Comparison of ENCODE assay signal across 1 cellular context in the genomic region with DNA sequence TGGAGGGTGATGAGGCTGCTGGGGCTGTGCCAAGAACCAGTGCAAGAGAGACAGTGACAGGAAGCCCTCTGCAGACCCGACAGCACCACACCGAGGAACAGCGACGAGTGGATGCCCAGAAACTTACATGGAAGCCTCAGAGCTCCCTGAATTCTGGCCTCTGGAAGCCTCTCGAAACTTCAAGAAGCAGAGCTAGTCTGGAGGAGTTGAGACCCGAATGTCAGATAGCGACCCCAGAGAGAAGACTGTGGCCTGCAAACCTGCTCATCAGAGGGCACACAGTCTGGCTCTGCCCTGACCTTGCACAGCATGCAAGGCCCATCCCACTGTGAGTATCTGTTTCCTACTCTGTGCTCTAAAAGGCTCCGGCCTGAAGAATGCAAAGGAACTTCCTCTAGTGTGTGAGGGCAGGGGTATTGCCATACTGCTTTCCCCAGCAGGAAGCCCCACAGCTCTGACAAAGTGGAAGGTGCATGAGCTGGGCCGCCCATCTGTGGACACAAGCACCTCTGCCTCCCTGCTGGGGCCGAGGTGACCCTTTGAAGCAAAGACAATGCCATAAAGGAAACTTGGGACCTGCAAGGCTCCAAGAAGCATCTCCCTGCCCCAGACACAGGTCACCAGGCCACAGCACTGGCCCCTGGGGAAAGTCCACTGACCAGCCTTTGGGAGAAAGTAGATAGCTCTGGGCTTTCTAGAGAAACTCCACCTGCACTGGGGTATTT.
TF ChIP-seq lines count a peak whose summit lies in the region.

No MANE protein-coding gene starts in this region.

TF ChIP-seq in K562, 482 proteins besides CTCF, POLR2A, EP300 and RAD21 (continues in another document):
- TF ChIP-seq SRSF3 (IDR thresholded peaks at IDR 0.05; ENCODE audit: insufficient read depth, low read length) = no peak
- TF ChIP-seq, protein P1, sequence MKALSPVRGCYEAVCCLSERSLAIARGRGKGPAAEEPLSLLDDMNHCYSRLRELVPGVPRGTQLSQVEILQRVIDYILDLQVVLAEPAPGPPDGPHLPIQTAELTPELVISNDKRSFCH (CRISPR knock-in tag; IDR thresholded peaks at IDR 0.05) = no peak
- TF ChIP-seq, protein P1 (tag; IDR thresholded peaks at IDR 0.05) = peak; percentile 46; the same call in 1 of the 2 replicates
- TF ChIP-seq GABPB2 (CRISPR knock-in tag; conservative IDR thresholded peaks at IDR 0.05) = no peak
- no peak for TF ChIP-seq OTX1 (CRISPR knock-in tag; IDR thresholded peaks at IDR 0.05)
- TF ChIP-seq NFIC (IDR thresholded peaks at IDR 0.05) = peak; percentile 78
- TF ChIP-seq MEIS2 (IDR thresholded peaks at IDR 0.05; ENCODE audit: partially characterized antibody) = no peak
- TF ChIP-seq, protein P2, sequence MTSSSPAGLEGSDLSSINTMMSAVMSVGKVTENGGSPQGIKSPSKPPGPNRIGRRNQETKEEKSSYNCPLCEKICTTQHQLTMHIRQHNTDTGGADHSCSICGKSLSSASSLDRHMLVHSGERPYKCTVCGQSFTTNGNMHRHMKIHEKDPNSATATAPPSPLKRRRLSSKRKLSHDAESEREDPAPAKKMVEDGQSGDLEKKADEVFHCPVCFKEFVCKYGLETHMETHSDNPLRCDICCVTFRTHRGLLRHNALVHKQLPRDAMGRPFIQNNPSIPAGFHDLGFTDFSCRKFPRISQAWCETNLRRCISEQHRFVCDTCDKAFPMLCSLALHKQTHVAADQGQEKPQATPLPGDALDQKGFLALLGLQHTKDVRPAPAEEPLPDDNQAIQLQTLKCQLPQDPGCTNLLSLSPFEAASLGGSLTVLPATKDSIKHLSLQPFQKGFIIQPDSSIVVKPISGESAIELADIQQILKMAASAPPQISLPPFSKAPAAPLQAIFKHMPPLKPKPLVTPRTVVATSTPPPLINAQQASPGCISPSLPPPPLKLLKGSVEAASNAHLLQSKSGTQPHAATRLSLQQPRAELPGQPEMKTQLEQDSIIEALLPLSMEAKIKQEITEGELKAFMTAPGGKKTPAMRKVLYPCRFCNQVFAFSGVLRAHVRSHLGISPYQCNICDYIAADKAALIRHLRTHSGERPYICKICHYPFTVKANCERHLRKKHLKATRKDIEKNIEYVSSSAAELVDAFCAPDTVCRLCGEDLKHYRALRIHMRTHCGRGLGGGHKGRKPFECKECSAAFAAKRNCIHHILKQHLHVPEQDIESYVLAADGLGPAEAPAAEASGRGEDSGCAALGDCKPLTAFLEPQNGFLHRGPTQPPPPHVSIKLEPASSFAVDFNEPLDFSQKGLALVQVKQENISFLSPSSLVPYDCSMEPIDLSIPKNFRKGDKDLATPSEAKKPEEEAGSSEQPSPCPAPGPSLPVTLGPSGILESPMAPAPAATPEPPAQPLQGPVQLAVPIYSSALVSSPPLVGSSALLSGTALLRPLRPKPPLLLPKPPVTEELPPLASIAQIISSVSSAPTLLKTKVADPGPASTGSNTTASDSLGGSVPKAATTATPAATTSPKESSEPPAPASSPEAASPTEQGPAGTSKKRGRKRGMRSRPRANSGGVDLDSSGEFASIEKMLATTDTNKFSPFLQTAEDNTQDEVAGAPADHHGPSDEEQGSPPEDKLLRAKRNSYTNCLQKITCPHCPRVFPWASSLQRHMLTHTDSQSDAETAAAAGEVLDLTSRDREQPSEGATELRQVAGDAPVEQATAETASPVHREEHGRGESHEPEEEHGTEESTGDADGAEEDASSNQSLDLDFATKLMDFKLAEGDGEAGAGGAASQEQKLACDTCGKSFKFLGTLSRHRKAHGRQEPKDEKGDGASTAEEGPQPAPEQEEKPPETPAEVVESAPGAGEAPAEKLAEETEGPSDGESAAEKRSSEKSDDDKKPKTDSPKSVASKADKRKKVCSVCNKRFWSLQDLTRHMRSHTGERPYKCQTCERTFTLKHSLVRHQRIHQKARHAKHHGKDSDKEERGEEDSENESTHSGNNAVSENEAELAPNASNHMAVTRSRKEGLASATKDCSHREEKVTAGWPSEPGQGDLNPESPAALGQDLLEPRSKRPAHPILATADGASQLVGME (CRISPR knock-in tag; IDR thresholded peaks at IDR 0.05) = no peak
- no peak for TF ChIP-seq SMC3 (conservative IDR thresholded peaks at IDR 0.05; ENCODE audit: insufficient read depth, low read depth, low read length)
- TF ChIP-seq SNRNP70 (optimal IDR thresholded peaks at IDR 0.05; ENCODE audit: low read depth, low read length) = no peak
- TF ChIP-seq, protein P3, sequence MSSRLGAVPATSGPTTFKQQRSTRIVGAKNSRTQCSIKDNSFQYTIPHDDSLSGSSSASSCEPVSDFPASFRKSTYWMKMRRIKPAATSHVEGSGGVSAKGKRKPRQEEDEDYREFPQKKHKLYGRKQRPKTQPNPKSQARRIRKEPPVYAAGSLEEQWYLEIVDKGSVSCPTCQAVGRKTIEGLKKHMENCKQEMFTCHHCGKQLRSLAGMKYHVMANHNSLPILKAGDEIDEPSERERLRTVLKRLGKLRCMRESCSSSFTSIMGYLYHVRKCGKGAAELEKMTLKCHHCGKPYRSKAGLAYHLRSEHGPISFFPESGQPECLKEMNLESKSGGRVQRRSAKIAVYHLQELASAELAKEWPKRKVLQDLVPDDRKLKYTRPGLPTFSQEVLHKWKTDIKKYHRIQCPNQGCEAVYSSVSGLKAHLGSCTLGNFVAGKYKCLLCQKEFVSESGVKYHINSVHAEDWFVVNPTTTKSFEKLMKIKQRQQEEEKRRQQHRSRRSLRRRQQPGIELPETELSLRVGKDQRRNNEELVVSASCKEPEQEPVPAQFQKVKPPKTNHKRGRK (tag; IDR thresholded peaks at IDR 0.05) = no peak
- TF ChIP-seq, protein P4, sequence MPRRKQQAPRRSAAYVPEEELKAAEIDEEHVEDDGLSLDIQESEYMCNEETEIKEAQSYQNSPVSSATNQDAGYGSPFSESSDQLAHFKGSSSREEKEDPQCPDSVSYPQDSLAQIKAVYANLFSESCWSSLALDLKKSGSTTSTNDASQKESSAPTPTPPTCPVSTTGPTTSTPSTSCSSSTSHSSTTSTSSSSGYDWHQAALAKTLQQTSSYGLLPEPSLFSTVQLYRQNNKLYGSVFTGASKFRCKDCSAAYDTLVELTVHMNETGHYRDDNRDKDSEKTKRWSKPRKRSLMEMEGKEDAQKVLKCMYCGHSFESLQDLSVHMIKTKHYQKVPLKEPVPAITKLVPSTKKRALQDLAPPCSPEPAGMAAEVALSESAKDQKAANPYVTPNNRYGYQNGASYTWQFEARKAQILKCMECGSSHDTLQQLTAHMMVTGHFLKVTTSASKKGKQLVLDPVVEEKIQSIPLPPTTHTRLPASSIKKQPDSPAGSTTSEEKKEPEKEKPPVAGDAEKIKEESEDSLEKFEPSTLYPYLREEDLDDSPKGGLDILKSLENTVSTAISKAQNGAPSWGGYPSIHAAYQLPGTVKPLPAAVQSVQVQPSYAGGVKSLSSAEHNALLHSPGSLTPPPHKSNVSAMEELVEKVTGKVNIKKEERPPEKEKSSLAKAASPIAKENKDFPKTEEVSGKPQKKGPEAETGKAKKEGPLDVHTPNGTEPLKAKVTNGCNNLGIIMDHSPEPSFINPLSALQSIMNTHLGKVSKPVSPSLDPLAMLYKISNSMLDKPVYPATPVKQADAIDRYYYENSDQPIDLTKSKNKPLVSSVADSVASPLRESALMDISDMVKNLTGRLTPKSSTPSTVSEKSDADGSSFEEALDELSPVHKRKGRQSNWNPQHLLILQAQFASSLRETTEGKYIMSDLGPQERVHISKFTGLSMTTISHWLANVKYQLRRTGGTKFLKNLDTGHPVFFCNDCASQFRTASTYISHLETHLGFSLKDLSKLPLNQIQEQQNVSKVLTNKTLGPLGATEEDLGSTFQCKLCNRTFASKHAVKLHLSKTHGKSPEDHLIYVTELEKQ (CRISPR knock-in tag; IDR thresholded peaks at IDR 0.05) = no peak
- no peak for TF ChIP-seq TARDBP (IDR thresholded peaks at IDR 0.05)
- TF ChIP-seq ETV6 (IDR thresholded peaks at IDR 0.05; ENCODE audit: borderline replicate concordance in 1 of 2, low read depth in 2 of 2, low read length in 1 of 2) = no peak
- TF ChIP-seq ETV6 (CRISPR knock-in tag; IDR thresholded peaks at IDR 0.05; ENCODE audit: borderline replicate concordance) = no peak
- TF ChIP-seq, protein P5, sequence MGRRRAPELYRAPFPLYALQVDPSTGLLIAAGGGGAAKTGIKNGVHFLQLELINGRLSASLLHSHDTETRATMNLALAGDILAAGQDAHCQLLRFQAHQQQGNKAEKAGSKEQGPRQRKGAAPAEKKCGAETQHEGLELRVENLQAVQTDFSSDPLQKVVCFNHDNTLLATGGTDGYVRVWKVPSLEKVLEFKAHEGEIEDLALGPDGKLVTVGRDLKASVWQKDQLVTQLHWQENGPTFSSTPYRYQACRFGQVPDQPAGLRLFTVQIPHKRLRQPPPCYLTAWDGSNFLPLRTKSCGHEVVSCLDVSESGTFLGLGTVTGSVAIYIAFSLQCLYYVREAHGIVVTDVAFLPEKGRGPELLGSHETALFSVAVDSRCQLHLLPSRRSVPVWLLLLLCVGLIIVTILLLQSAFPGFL (CRISPR knock-in tag; IDR thresholded peaks at IDR 0.05) = no peak
- TF ChIP-seq ZNF197 (CRISPR knock-in tag; IDR thresholded peaks at IDR 0.05; ENCODE audit: low read depth) = no peak
- TF ChIP-seq ZNF551 (CRISPR knock-in tag; IDR thresholded peaks at IDR 0.05) = no peak
- TF ChIP-seq, protein P6, sequence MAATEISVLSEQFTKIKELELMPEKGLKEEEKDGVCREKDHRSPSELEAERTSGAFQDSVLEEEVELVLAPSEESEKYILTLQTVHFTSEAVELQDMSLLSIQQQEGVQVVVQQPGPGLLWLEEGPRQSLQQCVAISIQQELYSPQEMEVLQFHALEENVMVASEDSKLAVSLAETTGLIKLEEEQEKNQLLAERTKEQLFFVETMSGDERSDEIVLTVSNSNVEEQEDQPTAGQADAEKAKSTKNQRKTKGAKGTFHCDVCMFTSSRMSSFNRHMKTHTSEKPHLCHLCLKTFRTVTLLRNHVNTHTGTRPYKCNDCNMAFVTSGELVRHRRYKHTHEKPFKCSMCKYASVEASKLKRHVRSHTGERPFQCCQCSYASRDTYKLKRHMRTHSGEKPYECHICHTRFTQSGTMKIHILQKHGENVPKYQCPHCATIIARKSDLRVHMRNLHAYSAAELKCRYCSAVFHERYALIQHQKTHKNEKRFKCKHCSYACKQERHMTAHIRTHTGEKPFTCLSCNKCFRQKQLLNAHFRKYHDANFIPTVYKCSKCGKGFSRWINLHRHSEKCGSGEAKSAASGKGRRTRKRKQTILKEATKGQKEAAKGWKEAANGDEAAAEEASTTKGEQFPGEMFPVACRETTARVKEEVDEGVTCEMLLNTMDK (IDR thresholded peaks at IDR 0.05; ENCODE audit: borderline replicate concordance, insufficient read depth, low read depth, low read length, poor library complexity, severe bottlenecking) = no peak
- TF ChIP-seq NR1H2 (CRISPR knock-in tag; IDR thresholded peaks at IDR 0.05) = no peak
- no peak for TF ChIP-seq HMGN3 (IDR thresholded peaks at IDR 0.05; ENCODE audit: borderline replicate concordance, extremely low read depth, insufficient read length, low read depth, low read length)
- TF ChIP-seq RBM25 (IDR thresholded peaks at IDR 0.05; ENCODE audit: low read depth, low read length, severe bottlenecking) = no peak
- TF ChIP-seq, protein P7, sequence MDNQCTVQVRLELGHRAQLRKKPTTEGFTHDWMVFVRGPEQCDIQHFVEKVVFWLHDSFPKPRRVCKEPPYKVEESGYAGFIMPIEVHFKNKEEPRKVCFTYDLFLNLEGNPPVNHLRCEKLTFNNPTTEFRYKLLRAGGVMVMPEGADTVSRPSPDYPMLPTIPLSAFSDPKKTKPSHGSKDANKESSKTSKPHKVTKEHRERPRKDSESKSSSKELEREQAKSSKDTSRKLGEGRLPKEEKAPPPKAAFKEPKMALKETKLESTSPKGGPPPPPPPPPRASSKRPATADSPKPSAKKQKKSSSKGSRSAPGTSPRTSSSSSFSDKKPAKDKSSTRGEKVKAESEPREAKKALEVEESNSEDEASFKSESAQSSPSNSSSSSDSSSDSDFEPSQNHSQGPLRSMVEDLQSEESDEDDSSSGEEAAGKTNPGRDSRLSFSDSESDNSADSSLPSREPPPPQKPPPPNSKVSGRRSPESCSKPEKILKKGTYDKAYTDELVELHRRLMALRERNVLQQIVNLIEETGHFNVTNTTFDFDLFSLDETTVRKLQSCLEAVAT (IDR thresholded peaks at IDR 0.05) = peak in 1 of 2 experiments; percentile 92; a peak in 2 of 4 replicates
- 0 out of 2 replicates have a peak, but pooled peaks have one; percentile 49 for TF ChIP-seq ZBTB1 (CRISPR knock-in tag; IDR thresholded peaks at IDR 0.05; ENCODE audit: borderline replicate concordance, low read depth)
- TF ChIP-seq MAZ (CRISPR knock-in tag; conservative IDR thresholded peaks at IDR 0.05 in 1 of 2, IDR thresholded peaks at IDR 0.05 in 1 of 2) = no peak
- TF ChIP-seq ZBTB8A (IDR thresholded peaks at IDR 0.05; ENCODE audit: partially characterized antibody) = no peak
- TF ChIP-seq, protein P8, sequence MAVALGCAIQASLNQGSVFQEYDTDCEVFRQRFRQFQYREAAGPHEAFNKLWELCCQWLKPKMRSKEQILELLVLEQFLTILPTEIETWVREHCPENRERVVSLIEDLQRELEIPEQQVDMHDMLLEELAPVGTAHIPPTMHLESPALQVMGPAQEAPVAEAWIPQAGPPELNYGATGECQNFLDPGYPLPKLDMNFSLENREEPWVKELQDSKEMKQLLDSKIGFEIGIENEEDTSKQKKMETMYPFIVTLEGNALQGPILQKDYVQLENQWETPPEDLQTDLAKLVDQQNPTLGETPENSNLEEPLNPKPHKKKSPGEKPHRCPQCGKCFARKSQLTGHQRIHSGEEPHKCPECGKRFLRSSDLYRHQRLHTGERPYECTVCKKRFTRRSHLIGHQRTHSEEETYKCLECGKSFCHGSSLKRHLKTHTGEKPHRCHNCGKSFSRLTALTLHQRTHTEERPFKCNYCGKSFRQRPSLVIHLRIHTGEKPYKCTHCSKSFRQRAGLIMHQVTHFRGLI (CRISPR knock-in tag; IDR thresholded peaks at IDR 0.05) = no peak
- TF ChIP-seq, protein P9, sequence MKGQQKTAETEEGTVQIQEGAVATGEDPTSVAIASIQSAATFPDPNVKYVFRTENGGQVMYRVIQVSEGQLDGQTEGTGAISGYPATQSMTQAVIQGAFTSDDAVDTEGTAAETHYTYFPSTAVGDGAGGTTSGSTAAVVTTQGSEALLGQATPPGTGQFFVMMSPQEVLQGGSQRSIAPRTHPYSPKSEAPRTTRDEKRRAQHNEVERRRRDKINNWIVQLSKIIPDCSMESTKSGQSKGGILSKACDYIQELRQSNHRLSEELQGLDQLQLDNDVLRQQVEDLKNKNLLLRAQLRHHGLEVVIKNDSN (CRISPR knock-in tag; IDR thresholded peaks at IDR 0.05) = no peak
- TF ChIP-seq CEBPB (tag; IDR thresholded peaks at IDR 0.05) = no peak
- no peak for TF ChIP-seq MTA1 (IDR thresholded peaks at IDR 0.05; ENCODE audit: borderline replicate concordance)
- peak; percentile 89 for TF ChIP-seq ZBTB17 (CRISPR knock-in tag; IDR thresholded peaks at IDR 0.05)
- TF ChIP-seq ZC3H11A (IDR thresholded peaks at IDR 0.05; ENCODE audit: low read depth, low read length) = no peak
- TF ChIP-seq FOXK1 (CRISPR knock-in tag; IDR thresholded peaks at IDR 0.05; ENCODE audit: borderline replicate concordance) = no peak
- TF ChIP-seq, protein P10, sequence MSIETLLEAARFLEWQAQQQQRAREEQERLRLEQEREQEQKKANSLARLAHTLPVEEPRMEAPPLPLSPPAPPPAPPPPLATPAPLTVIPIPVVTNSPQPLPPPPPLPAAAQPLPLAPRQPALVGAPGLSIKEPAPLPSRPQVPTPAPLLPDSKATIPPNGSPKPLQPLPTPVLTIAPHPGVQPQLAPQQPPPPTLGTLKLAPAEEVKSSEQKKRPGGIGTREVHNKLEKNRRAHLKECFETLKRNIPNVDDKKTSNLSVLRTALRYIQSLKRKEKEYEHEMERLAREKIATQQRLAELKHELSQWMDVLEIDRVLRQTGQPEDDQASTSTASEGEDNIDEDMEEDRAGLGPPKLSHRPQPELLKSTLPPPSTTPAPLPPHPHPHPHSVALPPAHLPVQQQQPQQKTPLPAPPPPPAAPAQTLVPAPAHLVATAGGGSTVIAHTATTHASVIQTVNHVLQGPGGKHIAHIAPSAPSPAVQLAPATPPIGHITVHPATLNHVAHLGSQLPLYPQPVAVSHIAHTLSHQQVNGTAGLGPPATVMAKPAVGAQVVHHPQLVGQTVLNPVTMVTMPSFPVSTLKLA (conservative IDR thresholded peaks at IDR 0.05) = no peak
